ENCODE assay signal across 8 cellular contexts in genomic region chr1:246012271-246012854, GRCh38.
DNase-seq lines count a peak whose midpoint lies in the region; ATAC-seq and TF ChIP-seq lines count a peak whose summit lies in the region.

No MANE protein-coding gene starts in this region.

- TF ChIP-seq CTCF in kidney epithelial cell (IDR thresholded peaks at IDR 0.05; ENCODE audit: insufficient read depth, low read length, poor library complexity, severe bottlenecking), result peak; percentile 58

- H3K27me3 ChIP-seq in kidney epithelial cell (ENCODE audit: control insufficient read depth, insufficient read depth, low read length), result no peaks in the 10 kb centered on the region

- DNase-seq in AG20443 (ENCODE audit: low spot score) (peak; percentile 49), NCI-H2081 treated with DMSO at 0.1 percent for 48 hours (lab: John Stamatoyannopoulos, UW) (peak; percentile 30), amniotic epithelial cell (ENCODE audit: low read depth) (peak; percentile 63), kidney epithelial cell (ENCODE audit: low read depth) (peak; percentile 16)

- no peaks in the 10 kb centered on the region for H3K36me3 ChIP-seq in kidney epithelial cell (ENCODE audit: control insufficient read depth, insufficient read depth, low read length)

- ATAC-seq in GM18498 (IDR thresholded peaks at IDR 0.05; ENCODE audit: unreplicated experiment), result peak; percentile 54
- no peak for ATAC-seq in HG03571 (IDR thresholded peaks at IDR 0.05; ENCODE audit: unreplicated experiment)
- no peak for ATAC-seq in GM21737 (IDR thresholded peaks at IDR 0.05; ENCODE audit: unreplicated experiment)
- ATAC-seq in HG03159 (IDR thresholded peaks at IDR 0.05; ENCODE audit: unreplicated experiment), result no peak

- no peak overlapping the region for H3K4me3 ChIP-seq in kidney epithelial cell (ENCODE audit: low read depth, low read length)
